ENCODE assay signal across 12 cellular contexts in the genomic region with DNA sequence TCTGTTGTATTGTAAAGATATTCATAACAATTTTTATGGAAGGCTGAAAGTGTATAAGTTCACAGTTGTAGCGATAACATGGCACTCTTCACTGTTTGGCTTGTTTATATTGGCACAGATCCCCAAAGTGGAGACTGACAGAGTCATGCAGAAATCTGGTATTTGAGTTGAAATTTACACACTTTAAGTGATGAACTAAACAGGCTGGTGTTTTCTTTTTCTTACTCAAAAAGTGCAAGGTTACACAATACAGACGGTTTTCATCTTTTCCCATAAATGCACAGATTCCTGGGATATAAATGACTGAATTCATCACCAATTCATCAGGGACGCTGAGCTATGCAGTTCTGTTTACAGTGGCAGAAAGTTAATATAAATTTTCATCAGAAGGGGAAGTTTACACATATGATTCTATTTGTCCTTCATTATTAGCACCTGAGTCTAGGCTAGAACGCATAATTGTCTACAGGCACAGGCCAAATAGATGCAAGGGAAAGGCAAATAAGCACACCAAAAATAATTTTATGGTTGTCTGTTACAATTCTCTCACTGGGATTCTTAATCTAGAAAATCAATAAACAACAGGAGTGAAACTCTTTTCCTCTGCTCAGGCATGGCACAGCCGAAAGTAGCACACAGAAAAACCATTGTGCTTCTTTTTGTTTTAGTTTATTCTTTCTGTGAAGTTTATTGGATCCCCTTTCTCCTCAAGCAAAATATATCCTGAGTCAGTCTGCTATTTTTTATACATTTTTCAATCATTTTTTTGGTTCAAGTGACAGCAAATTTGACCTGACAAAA.
A peak's percentile ranks its signal among the peaks of the same experiment; 100 is the strongest.
DNase-seq lines count a peak whose midpoint lies in the region; ATAC-seq and TF ChIP-seq lines count a peak whose summit lies in the region.
"Had no signal": no experiment of that assay in that cellular context is flagged by ENCODE, and none has a peak within 500 bp of the region (broad histone marks: within the 10 kb centered on the region; RNA-seq: fewer than 3 reads in every experiment).

No MANE protein-coding gene starts in this region.

- TF ChIP-seq CTCF in colonic mucosa (IDR thresholded peaks at IDR 0.05), result no peak

- intact Hi-C loops in colonic mucosa (cut with DNase I), result no loop called here

- in situ Hi-C loops in GM23248 (cut with MboI), result no loop called here

- no peak for ATAC-seq in GM21423 (IDR thresholded peaks at IDR 0.05; ENCODE audit: unreplicated experiment)
- ATAC-seq in HG02981 (IDR thresholded peaks at IDR 0.05; ENCODE audit: unreplicated experiment), result no peak

- no peaks in the 10 kb centered on the region for H3K9me3 ChIP-seq in GM23248 (ENCODE audit: low read depth)
- H3K9me3 ChIP-seq in colonic mucosa, result no peaks in the 10 kb centered on the region
- H3K9me3 ChIP-seq: prostate gland had no signal

- H3K9ac ChIP-seq in GM23248 (no peak overlapping the region), colonic mucosa (ENCODE audit: low read depth in 2 of 2, low read length in 2 of 2) (no peak overlapping the region)

- DNase-seq in GM23248 (peak; percentile 22), NCI-H226 (peak; percentile 57), colonic mucosa (peak; percentile 32), myocyte (ENCODE audit: low read depth) (peak; percentile 14), NCI-H128 (lab: John Stamatoyannopoulos, UW; ENCODE audit: unreplicated experiment) (no peak), UCSD-AML1 (lab: John Stamatoyannopoulos, UW; ENCODE audit: unreplicated experiment) (no peak)
- DNase-seq: NCI-H1694, WERI-Rb-1 had no signal

- no peaks in the 10 kb centered on the region for H4K20me1 ChIP-seq in GM23248 (ENCODE audit: insufficient read depth)

- no peaks in the 10 kb centered on the region for H3K36me3 ChIP-seq in GM23248 (ENCODE audit: low read depth)
- no peaks in the 10 kb centered on the region for H3K36me3 ChIP-seq in colonic mucosa
- H3K36me3 ChIP-seq: prostate gland, WERI-Rb-1 had no signal

- no peaks in the 10 kb centered on the region for H3K9me2 ChIP-seq in GM23248 (ENCODE audit: insufficient read depth)

- H3K4me3 ChIP-seq in GM23248, result no peak overlapping the region
- H3K4me3 ChIP-seq in colonic mucosa, result no peak overlapping the region
- H3K4me3 ChIP-seq: prostate gland had no signal

- H3K27me3 ChIP-seq in GM23248 (replicated peaks; ENCODE audit: insufficient read depth) (no peaks in the 10 kb centered on the region), colonic mucosa (no peaks in the 10 kb centered on the region)

- H3K27ac ChIP-seq in GM23248 (no peak overlapping the region), colonic mucosa (no peak overlapping the region)
- H3K27ac ChIP-seq: prostate gland, RWPE1, WERI-Rb-1 had no signal

- WGBS in GM23248 (ENCODE audit: low coverage in 1 of 2, low lambda C conversion rate in 2 of 2, missing lambda C conversion rate in 2 of 2), 2 experiments, result 30 to 33% methylated on average over 5 of the region's 5 CpGs

- no peaks in the 10 kb centered on the region for H3F3A ChIP-seq in GM23248 (ENCODE audit: insufficient read depth)

- H3K4me1 ChIP-seq in GM23248 (ENCODE audit: insufficient read depth) (peaks cover 6% of the 10 kb centered on the region; the same call in 1 of the 2 replicates), colonic mucosa (no peaks in the 10 kb centered on the region)
- H3K4me1 ChIP-seq: prostate gland had no signal

- H3K79me2 ChIP-seq in GM23248 (ENCODE audit: insufficient read depth), result no peaks in the 10 kb centered on the region

- peak overlapping the region; percentile 2 for H3K4me2 ChIP-seq in GM23248 (ENCODE audit: unreplicated experiment)

- H2AFZ ChIP-seq in GM23248, result peak overlapping the region; percentile 44

Comparison
In these comparisons a context has a peak if more than half of its experiments do, and no peak if none do; other contexts are left out.
1. DNase-seq: peak in GM23248 (single experiment), NCI-H226 (single experiment), colonic mucosa (single experiment) and myocyte (single experiment); none in NCI-H128 (single experiment) and UCSD-AML1 (single experiment).